ENCODE assay signal across 8 cellular contexts in genomic region chr1:181106022-181106312, GRCh38. TPM values are rescaled to one million over a fixed set of nuclear protein-coding genes. Genes with fewer than 3 reads are reported as not detected.
DNase-seq lines count a peak whose midpoint lies in the region; ATAC-seq and TF ChIP-seq lines count a peak whose summit lies in the region.

No MANE protein-coding gene starts in this region.

- H3K18ac ChIP-seq in mesenchymal stem cell (ENCODE audit: low read depth in 1 of 2, low read length in 2 of 2): peak overlapping the region in 1 of 2 experiments; percentile 89

- peaks cover 3% of the 10 kb centered on the region for H3K79me1 ChIP-seq in mesenchymal stem cell (replicated peaks; ENCODE audit: low read length, poor library complexity, severe bottlenecking)

- H3K14ac ChIP-seq in mesenchymal stem cell (ENCODE audit: low read length in 2 of 2): no peak overlapping the region

- H2BK5ac ChIP-seq in mesenchymal stem cell (ENCODE audit: low read depth, low read length, poor library complexity, severe bottlenecking): no peak overlapping the region

- ATAC-seq in activated T-cell treated with anti-CD3 and anti-CD28 coated beads, Interleukin-2, amount 50 U/mL, for 4 hours: no peak
- ATAC-seq in activated naive CD8-positive, alpha-beta T cell treated with anti-CD3 and anti-CD28 coated beads, Interleukin-2, amount 10 ng/mL, durations not matched to agents 7 days and 5 days (ENCODE audit: low read depth): no peak
- ATAC-seq in HG03025 (IDR thresholded peaks at IDR 0.05; ENCODE audit: low FRiP score, unreplicated experiment): no peak

- peak overlapping the region; percentile 49 for H3K27ac Mint-ChIP-seq in activated naive CD8-positive, alpha-beta T cell treated with anti-CD3 and anti-CD28 coated beads, Interleukin-2, amount 10 ng/mL, durations not matched to agents 7 days and 5 days

- peak overlapping the region; percentile 50 for H2BK120ac ChIP-seq in mesenchymal stem cell (ENCODE audit: low read depth, low read length)

- no peaks in the 10 kb centered on the region for H3K36me3 Mint-ChIP-seq in activated T-cell treated with anti-CD3 and anti-CD28 coated beads, Interleukin-2, amount 50 U/mL, for 4 hours (ENCODE audit: insufficient read depth)
- no peaks in the 10 kb centered on the region for H3K36me3 Mint-ChIP-seq in activated naive CD8-positive, alpha-beta T cell treated with anti-CD3 and anti-CD28 coated beads, Interleukin-2, amount 10 ng/mL, durations not matched to agents 7 days and 5 days

- H2AFZ ChIP-seq in mesenchymal stem cell (ENCODE audit: low read depth, low read length): peak overlapping the region; percentile 66

- peak overlapping the region; percentile 83 for H3K4me3 Mint-ChIP-seq in activated T-cell treated with anti-CD3 and anti-CD28 coated beads, Interleukin-2, amount 50 U/mL, for 4 hours
- peak overlapping the region; percentile 85 for H3K4me3 Mint-ChIP-seq in activated naive CD8-positive, alpha-beta T cell treated with anti-CD3 and anti-CD28 coated beads, Interleukin-2, amount 10 ng/mL, durations not matched to agents 7 days and 5 days

- H4K91ac ChIP-seq in mesenchymal stem cell (ENCODE audit: low read length): no peak overlapping the region

- H2AK5ac ChIP-seq in mesenchymal stem cell (ENCODE audit: low read length, severe bottlenecking): peak overlapping the region; percentile 35

- TF ChIP-seq POLR2A in thyroid gland (IDR thresholded peaks at IDR 0.05): no peak

- peak overlapping the region; percentile 67 for H3K9ac ChIP-seq in mesenchymal stem cell (ENCODE audit: low read length)

- no peak overlapping the region for H4K8ac ChIP-seq in mesenchymal stem cell (ENCODE audit: low read length)

- H3K4me1 ChIP-seq in mesenchymal stem cell (ENCODE audit: control insufficient read depth, insufficient read depth, low read depth, low read length) (peaks cover 24% of the 10 kb centered on the region), thyroid gland (peaks cover 4 to 17% of the 10 kb centered on the region in 2 donors)

- peak overlapping the region; percentile 63 to 73 for H2BK12ac ChIP-seq in mesenchymal stem cell (ENCODE audit: low read length in 2 of 2)

- H3K27me3 ChIP-seq in mesenchymal stem cell (ENCODE audit: control insufficient read depth in 1 of 2, insufficient read depth in 1 of 2, low read length in 2 of 2): no peaks in the 10 kb centered on the region
- H3K27me3 ChIP-seq in thyroid gland: no peaks in the 10 kb centered on the region

- H3K23ac ChIP-seq in mesenchymal stem cell (ENCODE audit: low read length in 2 of 2): no peak overlapping the region

- WGBS in mesenchymal stem cell: 59% methylated on average over 3 of the region's 3 CpGs
- 67 to 69% methylated on average over 3 of the region's 3 CpGs for WGBS in thyroid gland, 2 donors

- no peak for DNase-seq in activated T-cell treated with anti-CD3 and anti-CD28 coated beads, Interleukin-2, amount 50 U/mL, for 4 hours
- no peak for DNase-seq in activated T-cell treated with anti-CD3 and anti-CD28 coated beads for 4 hours
- no peak for DNase-seq in activated naive CD8-positive, alpha-beta T cell treated with anti-CD3 and anti-CD28 coated beads, Interleukin-2, amount 10 ng/mL, durations not matched to agents 7 days and 5 days
- no peak for DNase-seq in mesenchymal stem cell
- DNase-seq in thyroid gland: no peak
- DNase-seq in NCI-H526 treated with DMSO at 0.1 percent for 48 hours (lab: John Stamatoyannopoulos, UW): no peak
- DNase-seq in stimulated activated CD4-positive, alpha-beta T cell treated with anti-CD3 and anti-CD28 coated beads, Interleukin-4, amount 100 ng/mL, for 24 hours: no peak

- H3K27me3 Mint-ChIP-seq in activated T-cell treated with anti-CD3 and anti-CD28 coated beads, Interleukin-2, amount 50 U/mL, for 4 hours (ENCODE audit: low read depth): peaks cover 2% of the 10 kb centered on the region
- peaks cover 34% of the 10 kb centered on the region for H3K27me3 Mint-ChIP-seq in activated naive CD8-positive, alpha-beta T cell treated with anti-CD3 and anti-CD28 coated beads, Interleukin-2, amount 10 ng/mL, durations not matched to agents 7 days and 5 days

- POLR2A ChIA-PET in activated naive CD8-positive, alpha-beta T cell treated with anti-CD3 and anti-CD28 coated beads, Interleukin-2, amount 10 ng/mL, durations not matched to agents 7 days and 5 days (lab: Charles Lee): interaction anchor here (1.2 to 12.2 kb wide), 9 partner anchors 10 to 73 kb away, joined by 3 to 244 read pairs (median 9); partner anchors contain the start of gene IER5

- TF ChIP-seq CTCF in thyroid gland (IDR thresholded peaks at IDR 0.05): no peak

- H3K4me3 ChIP-seq in mesenchymal stem cell (ENCODE audit: insufficient read depth in 1 of 2, low read depth in 1 of 2, low read length in 2 of 2) (peak overlapping the region in 1 of 2 experiments; percentile 67), thyroid gland (replicated peaks in 1 of 3) (no peak overlapping the region)

- H3K36me3 ChIP-seq in mesenchymal stem cell (ENCODE audit: control insufficient read depth in 1 of 2, insufficient read depth in 2 of 2, low read depth in 1 of 2, low read length in 2 of 2): no peaks in the 10 kb centered on the region
- H3K36me3 ChIP-seq in thyroid gland: no peaks in the 10 kb centered on the region

- H3K27ac ChIP-seq in mesenchymal stem cell (ENCODE audit: low read length, poor library complexity, severe bottlenecking): no peak overlapping the region
- H3K27ac ChIP-seq in thyroid gland: peak overlapping the region; percentile 8 to 59 (median 36)

- no peaks in the 10 kb centered on the region for H3K9me3 ChIP-seq in mesenchymal stem cell (ENCODE audit: control insufficient read depth, low read length)
- no peaks in the 10 kb centered on the region for H3K9me3 ChIP-seq in thyroid gland

- H3K9me3 Mint-ChIP-seq in activated T-cell treated with anti-CD3 and anti-CD28 coated beads, Interleukin-2, amount 50 U/mL, for 4 hours: no peaks in the 10 kb centered on the region
- no peaks in the 10 kb centered on the region for H3K9me3 Mint-ChIP-seq in activated naive CD8-positive, alpha-beta T cell treated with anti-CD3 and anti-CD28 coated beads, Interleukin-2, amount 10 ng/mL, durations not matched to agents 7 days and 5 days

- H3K4me2 ChIP-seq in mesenchymal stem cell (ENCODE audit: low read length, poor library complexity, severe bottlenecking): no peak overlapping the region

- no peak overlapping the region for H3K4ac ChIP-seq in mesenchymal stem cell (ENCODE audit: low read depth in 1 of 2, low read length in 2 of 2)

- no peak overlapping the region for H2BK15ac ChIP-seq in mesenchymal stem cell (ENCODE audit: low read depth, poor library complexity, severe bottlenecking)

- peaks cover 44% of the 10 kb centered on the region for H3K4me1 Mint-ChIP-seq in activated T-cell treated with anti-CD3 and anti-CD28 coated beads, Interleukin-2, amount 50 U/mL, for 4 hours (ENCODE audit: low read depth)
- peaks cover 53% of the 10 kb centered on the region for H3K4me1 Mint-ChIP-seq in activated naive CD8-positive, alpha-beta T cell treated with anti-CD3 and anti-CD28 coated beads, Interleukin-2, amount 10 ng/mL, durations not matched to agents 7 days and 5 days

- intact Hi-C loops in thyroid gland (cut with DNase I): no loop called here

RNA-seq across cellular contexts. Expression of gene IER5, which starts 17.5 kb away (rescaled TPM):
- 10 to 100 TPM; 43.6 to 58.9 (median 54.9) TPM for total RNA-seq in activated T-cell treated with anti-CD3 and anti-CD28 coated beads, Interleukin-2, amount 50 U/mL, for 4 hours
- 10 to 100 TPM; 36.6 to 36.8 TPM for total RNA-seq in activated naive CD8-positive, alpha-beta T cell treated with anti-CD3 and anti-CD28 coated beads, Interleukin-2, amount 10 ng/mL, durations not matched to agents 7 days and 5 days
- 11.3 TPM for polyA plus RNA-seq in mesenchymal stem cell (2013, experiment 1 of 2)
- polyA plus RNA-seq in mesenchymal stem cell (2013, experiment 2 of 2): 11.5 TPM
- 1 to 10 TPM; 7.2 to 7.8 (median 7.6) TPM for total RNA-seq in thyroid gland

Comparison
In these comparisons a context has a peak if more than half of its experiments do, and no peak if none do; other contexts are left out.
1. RNA of gene IER5, which starts 17.5 kb away (total RNA-seq): 43.6 to 58.9 TPM in activated T-cell treated with anti-CD3 and anti-CD28 coated beads, Interleukin-2, amount 50 U/mL, for 4 hours and 36.6 to 36.8 TPM in activated naive CD8-positive, alpha-beta T cell treated with anti-CD3 and anti-CD28 coated beads, Interleukin-2, amount 10 ng/mL, durations not matched to agents 7 days and 5 days; 7.2 to 7.8 TPM in thyroid gland; every median in the first group is over 4 times any median in the second.